Comparison of ENCODE assay signal across 27 cellular contexts in genomic region chr10:88465765-88466164, GRCh38.
"Had no signal": no experiment of that assay in that cellular context is flagged by ENCODE, and none has a peak within 500 bp of the region (broad histone marks: within the 10 kb centered on the region; RNA-seq: fewer than 3 reads in every experiment).

No MANE protein-coding gene starts in this region.

- H3K36me3 ChIP-seq: stomach, suprapubic skin, thoracic aorta, thyroid gland, tibial artery, tibial nerve, transverse colon, upper lobe of left lung, upper lobe of right lung, vagina had no signal

- H3K4me1 Mint-ChIP-seq: stimulated activated effector memory CD8-positive, alpha-beta T cell treated with anti-CD3 and anti-CD28 coated beads, Interleukin-12 subunit alpha, Interleukin-12 subunit beta, amount 100 ng/mL, for 72 hours; stimulated activated memory B cell treated with anti-CD40 and anti-IgM and Interleukin-4, amounts not matched to agents 10 μg/mL and 1 μg/mL and 100 μg/mL, for 72 hours; stimulated activated naive CD8-positive, alpha-beta T cell treated with anti-CD3 and anti-CD28 coated beads, Interleukin-15, amount 100 ng/mL, for 72 hours had no signal

- H3K27me3 ChIP-seq: stomach, suprapubic skin, testis, thyroid gland, tibial artery, tibial nerve, transverse colon, upper lobe of left lung, upper lobe of right lung, vagina had no signal

- H3K4me3 ChIP-seq: stomach, suprapubic skin, testis, thoracic aorta, thyroid gland, tibial artery, tibial nerve, transverse colon, upper lobe of left lung, upper lobe of right lung, vagina had no signal

- H3K4me1 ChIP-seq: suprapubic skin, testis, thyroid gland, transverse colon, upper lobe of right lung had no signal

- H3K27ac ChIP-seq: stomach, suprapubic skin, testis, thoracic aorta, thyroid gland, tibial artery, transverse colon, upper lobe of left lung, upper lobe of right lung, vagina had no signal

- ATAC-seq: stimulated activated effector memory CD8-positive, alpha-beta T cell treated with anti-CD3 and anti-CD28 coated beads, Interleukin-12 subunit alpha, Interleukin-12 subunit beta, amount 100 ng/mL, for 72 hours; stimulated activated memory B cell treated with anti-CD40 and anti-IgM and Interleukin-4, amounts not matched to agents 10 μg/mL and 1 μg/mL and 100 μg/mL, for 72 hours; stimulated activated naive B cell treated with anti-CD40 and anti-IgM and Interleukin-4, amounts not matched to agents 10 μg/mL and 1 μg/mL and 100 μg/mL, for 72 hours; stimulated activated naive CD8-positive, alpha-beta T cell treated with anti-CD3 and anti-CD28 coated beads, Interleukin-15, amount 100 ng/mL, for 72 hours; stimulated activated naive CD8-positive, alpha-beta T cell treated with anti-CD3 and anti-CD28 coated beads, Interleukin-15, Interleukin-2, amounts not matched to agents 100 U/mL and 50 U/mL, for 24 hours; upper lobe of right lung had no signal

- H3K27ac Mint-ChIP-seq: stimulated activated effector memory CD8-positive, alpha-beta T cell treated with anti-CD3 and anti-CD28 coated beads, Interleukin-12 subunit alpha, Interleukin-12 subunit beta, amount 100 ng/mL, for 72 hours; stimulated activated memory B cell treated with anti-CD40 and anti-IgM and Interleukin-4, amounts not matched to agents 10 μg/mL and 1 μg/mL and 100 μg/mL, for 72 hours; stimulated activated naive B cell treated with anti-CD40 and anti-IgM and Interleukin-4, amounts not matched to agents 10 μg/mL and 1 μg/mL and 100 μg/mL, for 72 hours; stimulated activated naive CD8-positive, alpha-beta T cell treated with anti-CD3 and anti-CD28 coated beads, Interleukin-15, amount 100 ng/mL, for 72 hours; stimulated activated naive CD8-positive, alpha-beta T cell treated with anti-CD3 and anti-CD28 coated beads, Interleukin-15, Interleukin-2, amounts not matched to agents 100 ng/mL and 50 ng/mL, for 24 hours; type B pancreatic cell had no signal

- DNase-seq: stimulated activated CD4-positive, alpha-beta T cell treated with anti-CD3 and anti-CD28 coated beads, Interleukin-2, amount 100 ng/mL, for 48 hours; stimulated activated CD4-positive, alpha-beta T cell treated with anti-CD3 and anti-CD28 coated beads, Interleukin-4, amount 100 ng/mL, for 1 hour; stimulated activated CD4-positive, alpha-beta T cell treated with anti-CD3 and anti-CD28 coated beads, Interleukin-4, amount 100 ng/mL, for 24 hours; stimulated activated CD4-positive, alpha-beta T cell treated with anti-CD3 and anti-CD28 coated beads, Interleukin-4, amount 100 ng/mL, for 4 hours; stimulated activated CD8-positive, alpha-beta memory T cell treated with anti-CD3 and anti-CD28 coated beads, Interleukin-4, amount 100 ng/mL, for 48 hours; stimulated activated naive B cell treated with anti-CD40 and anti-IgM and Interleukin-4, amounts not matched to agents 10 μg/mL and 1 μg/mL and 100 μg/mL, for 72 hours; stimulated activated naive CD4-positive, alpha-beta T cell; stimulated activated naive CD4-positive, alpha-beta T cell treated with Interleukin-2 at 50 U/mL for 16 hours; stimulated activated naive CD8-positive, alpha-beta T cell treated with anti-CD3 and anti-CD28 coated beads, Interleukin-15, amount 100 ng/mL, for 72 hours; stimulated activated naive CD8-positive, alpha-beta T cell treated with anti-CD3 and anti-CD28 coated beads, Interleukin-15, Interleukin-2, amounts not matched to agents 100 U/mL and 50 U/mL, for 24 hours; stomach; substantia nigra; testis; thyroid gland; tibial artery; transverse colon; trophoblast cell; upper lobe of left lung; upper lobe of right lung had no signal

- H3K9me3 Mint-ChIP-seq: stimulated activated effector memory CD8-positive, alpha-beta T cell treated with anti-CD3 and anti-CD28 coated beads, Interleukin-12 subunit alpha, Interleukin-12 subunit beta, amount 100 ng/mL, for 72 hours; stimulated activated memory B cell treated with anti-CD40 and anti-IgM and Interleukin-4, amounts not matched to agents 10 μg/mL and 1 μg/mL and 100 μg/mL, for 72 hours; stimulated activated naive B cell treated with anti-CD40 and anti-IgM and Interleukin-4, amounts not matched to agents 10 μg/mL and 1 μg/mL and 100 μg/mL, for 72 hours; stimulated activated naive CD8-positive, alpha-beta T cell treated with anti-CD3 and anti-CD28 coated beads, Interleukin-15, amount 100 ng/mL, for 72 hours; stimulated activated naive CD8-positive, alpha-beta T cell treated with anti-CD3 and anti-CD28 coated beads, Interleukin-15, Interleukin-2, amounts not matched to agents 100 ng/mL and 50 ng/mL, for 24 hours; type B pancreatic cell had no signal

- H3K4me3 Mint-ChIP-seq: stimulated activated effector memory CD8-positive, alpha-beta T cell treated with anti-CD3 and anti-CD28 coated beads, Interleukin-12 subunit alpha, Interleukin-12 subunit beta, amount 100 ng/mL, for 72 hours; stimulated activated memory B cell treated with anti-CD40 and anti-IgM and Interleukin-4, amounts not matched to agents 10 μg/mL and 1 μg/mL and 100 μg/mL, for 72 hours; stimulated activated naive B cell treated with anti-CD40 and anti-IgM and Interleukin-4, amounts not matched to agents 10 μg/mL and 1 μg/mL and 100 μg/mL, for 72 hours; stimulated activated naive CD8-positive, alpha-beta T cell treated with anti-CD3 and anti-CD28 coated beads, Interleukin-15, amount 100 ng/mL, for 72 hours; stimulated activated naive CD8-positive, alpha-beta T cell treated with anti-CD3 and anti-CD28 coated beads, Interleukin-15, Interleukin-2, amounts not matched to agents 100 ng/mL and 50 ng/mL, for 24 hours; type B pancreatic cell had no signal

- H3K36me3 Mint-ChIP-seq: stimulated activated effector memory CD8-positive, alpha-beta T cell treated with anti-CD3 and anti-CD28 coated beads, Interleukin-12 subunit alpha, Interleukin-12 subunit beta, amount 100 ng/mL, for 72 hours; stimulated activated memory B cell treated with anti-CD40 and anti-IgM and Interleukin-4, amounts not matched to agents 10 μg/mL and 1 μg/mL and 100 μg/mL, for 72 hours; stimulated activated naive B cell treated with anti-CD40 and anti-IgM and Interleukin-4, amounts not matched to agents 10 μg/mL and 1 μg/mL and 100 μg/mL, for 72 hours; type B pancreatic cell had no signal

- H3K27me3 Mint-ChIP-seq: stimulated activated memory B cell treated with anti-CD40 and anti-IgM and Interleukin-4, amounts not matched to agents 10 μg/mL and 1 μg/mL and 100 μg/mL, for 72 hours; stimulated activated naive B cell treated with anti-CD40 and anti-IgM and Interleukin-4, amounts not matched to agents 10 μg/mL and 1 μg/mL and 100 μg/mL, for 72 hours; stimulated activated naive CD8-positive, alpha-beta T cell treated with anti-CD3 and anti-CD28 coated beads, Interleukin-15, amount 100 ng/mL, for 72 hours; stimulated activated naive CD8-positive, alpha-beta T cell treated with anti-CD3 and anti-CD28 coated beads, Interleukin-15, Interleukin-2, amounts not matched to agents 100 ng/mL and 50 ng/mL, for 24 hours; type B pancreatic cell had no signal

- H3K9me3 ChIP-seq: stomach, suprapubic skin, testis, thoracic aorta, thyroid gland, tibial artery, tibial nerve, transverse colon, upper lobe of left lung, upper lobe of right lung, vagina had no signal
